11 cellular contexts compared by ENCODE assay signal in the genomic region with DNA sequence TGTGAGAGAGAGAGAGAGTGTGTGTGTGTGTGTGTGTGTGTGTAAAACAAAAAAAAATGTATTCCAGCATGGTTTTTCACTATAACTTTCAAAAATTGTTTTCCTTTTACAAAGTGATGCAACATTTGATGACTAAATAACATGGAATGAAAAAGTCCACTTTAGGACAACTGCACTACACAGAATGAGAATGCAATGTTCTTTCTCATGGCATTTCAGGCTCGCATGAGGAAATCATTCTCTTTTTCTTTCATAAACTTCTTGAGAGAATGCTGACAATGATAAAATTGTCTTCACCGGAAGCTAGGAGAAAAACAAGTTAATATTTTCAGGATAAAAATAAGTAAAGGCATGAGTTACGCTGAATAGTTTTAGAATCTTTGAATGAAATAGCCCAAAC. TPM values are rescaled to one million over a fixed set of nuclear protein-coding genes. Genes with fewer than 3 reads are reported as not detected.
DNase-seq lines count a peak whose midpoint lies in the region; TF ChIP-seq lines count a peak whose summit lies in the region.
"Had no signal": no experiment of that assay in that cellular context is flagged by ENCODE, and none has a peak within 500 bp of the region (broad histone marks: within the 10 kb centered on the region; RNA-seq: fewer than 3 reads in every experiment).

No MANE protein-coding gene starts in this region.

- H3K4me1 ChIP-seq in thyroid gland: peaks cover 57 to 60% of the 10 kb centered on the region in 2 donors

- H3K36me3 ChIP-seq in thyroid gland: no peaks in the 10 kb centered on the region

- no peaks in the 10 kb centered on the region for H3K27me3 ChIP-seq in thyroid gland

- intact Hi-C loops in thyroid gland (cut with DNase I): no loop called here

- 44 to 63% methylated on average over 3 of the region's 3 CpGs for WGBS in thyroid gland, 2 donors

- TF ChIP-seq POLR2A in thyroid gland (IDR thresholded peaks at IDR 0.05): no peak

- H3K4me3 ChIP-seq in choroid plexus epithelial cell (ENCODE audit: low read depth, low read length) (no peak overlapping the region), thyroid gland (replicated peaks in 1 of 3) (no peak overlapping the region)

- no peaks in the 10 kb centered on the region for H3K9me3 ChIP-seq in thyroid gland

- DNase-seq in HS-5 (ENCODE audit: low read depth): peak; percentile 73
- peak; percentile 98 for DNase-seq in choroid plexus epithelial cell (ENCODE audit: low read depth)
- peak; percentile 86 for DNase-seq in kidney glomerular epithelial cell (lab: John Stamatoyannopoulos, UW)
- DNase-seq in thyroid gland: no peak
- no peak for DNase-seq in NCI-H2171 (lab: John Stamatoyannopoulos, UW)
- DNase-seq in NCI-H526 (lab: John Stamatoyannopoulos, UW): no peak
- no peak for DNase-seq in nucleus accumbens (lab: John Stamatoyannopoulos, UW)
- DNase-seq in DMS79 (lab: John Stamatoyannopoulos, UW): no peak
- DNase-seq: activated effector memory CD4-positive, alpha-beta T cell treated with anti-CD3 and anti-CD28 coated beads, Interleukin-2, amount 50 U/mL, for 16 hours; GDM1; substantia nigra had no signal

- TF ChIP-seq CTCF in choroid plexus epithelial cell (conservative IDR thresholded peaks at IDR 0.05; ENCODE audit: low read depth, low read length) (no peak), thyroid gland (IDR thresholded peaks at IDR 0.05) (no peak)

- peak overlapping the region; percentile 71 to 98 (median 96) for H3K27ac ChIP-seq in thyroid gland

RNA-seq across cellular contexts. Expression of gene SLC16A12, which starts 53.7 kb away (rescaled TPM):
- 100 to 1,000 TPM in 1 of 4 donors, 10 to 100 TPM in 3; 25.4 to 137 (median 35.3) TPM for total RNA-seq in thyroid gland

Comparison
In these comparisons a context has a peak if more than half of its experiments do, and no peak if none do; other contexts are left out.
1. DNase-seq: peak in HS-5 (single experiment), choroid plexus epithelial cell (single experiment) and kidney glomerular epithelial cell (single experiment); none in thyroid gland (0 of 2), NCI-H2171 (single experiment), NCI-H526 (0 of 2), nucleus accumbens (0 of 56) and DMS79 (single experiment).